In genomic region chr5:137858223-137858916, GRCh38 we compare ENCODE assay signal across 8 cellular contexts. TPM values are rescaled to one million over a fixed set of nuclear protein-coding genes. Genes with fewer than 3 reads are reported as not detected.
DNase-seq lines count a peak whose midpoint lies in the region; ATAC-seq lines count a peak whose summit lies in the region.

No MANE protein-coding gene starts in this region.

- peak; percentile 43 for DNase-seq in RPMI8226
- DNase-seq in globus pallidus (ENCODE audit: low spot score), result peak; percentile 58
- no peak for DNase-seq in NCI-H82 treated with DMSO at 0.1 percent for 48 hours (lab: John Stamatoyannopoulos, UW; ENCODE audit: unreplicated experiment)
- no peak for DNase-seq in NCI-H2227 (lab: John Stamatoyannopoulos, UW; ENCODE audit: unreplicated experiment)
- no peak for DNase-seq in NCI-H1105 treated with DMSO at 0.1 percent for 48 hours (lab: John Stamatoyannopoulos, UW)

- H3K27ac ChIP-seq in urinary bladder (ENCODE audit: low read depth), result peak overlapping the region; percentile 10

- no peaks in the 10 kb centered on the region for H3K36me3 ChIP-seq in urinary bladder (ENCODE audit: insufficient read depth)

- ATAC-seq in GM18870 (IDR thresholded peaks at IDR 0.05; ENCODE audit: unreplicated experiment), result peak; percentile 85
- ATAC-seq in HG02884 (IDR thresholded peaks at IDR 0.05; ENCODE audit: unreplicated experiment), result peak; percentile 86

- 50% methylated on average over 3 of the region's 3 CpGs for WGBS in urinary bladder

- H3K4me1 ChIP-seq in urinary bladder (ENCODE audit: insufficient read depth), result no peaks in the 10 kb centered on the region

- H3K4me3 ChIP-seq in urinary bladder (ENCODE audit: low read depth, low read length), result no peak overlapping the region

RNA-seq across cellular contexts. Expression of gene MYOT, which starts 9.3 kb away (rescaled TPM):
- 17.2 TPM for total RNA-seq in urinary bladder
- polyA plus RNA-seq in urinary bladder, result 7.7 TPM

RNA-seq across cellular contexts. Expression of gene PKD2L2, which starts 30.9 kb away (rescaled TPM):
- 0.21 TPM for total RNA-seq in urinary bladder
- 0.11 TPM for polyA plus RNA-seq in urinary bladder

Comparison
In these comparisons a context has a peak if more than half of its experiments do, and no peak if none do; other contexts are left out.
1. DNase-seq: peak in RPMI8226 (single experiment) and globus pallidus (single experiment); none in NCI-H82 treated with DMSO at 0.1 percent for 48 hours (single experiment), NCI-H2227 (single experiment) and NCI-H1105 treated with DMSO at 0.1 percent for 48 hours (single experiment).